21 cellular contexts compared by ENCODE assay signal in genomic region chr11:132452616-132453015, GRCh38.
"Had no signal": no experiment of that assay in that cellular context is flagged by ENCODE, and none has a peak within 500 bp of the region (broad histone marks: within the 10 kb centered on the region; RNA-seq: fewer than 3 reads in every experiment).

No MANE protein-coding gene starts in this region.

- H3K27ac Mint-ChIP-seq: dendritic cell treated with granulocyte-macrophage colony-stimulating factor and Interleukin-4, amounts not matched to agents 40 ng/mL and 50 ng/mL, for 4 days; effector memory CD8-positive, alpha-beta T cell; naive thymus-derived CD4-positive, alpha-beta T cell; stimulated activated naive B cell treated with anti-CD40 and anti-IgM and Interleukin-4, amounts not matched to agents 10 μg/mL and 1 μg/mL and 100 μg/mL, for 72 hours had no signal

- H3K36me3 ChIP-seq: esophagus squamous epithelium, gastroesophageal sphincter, neutrophil, right lobe of liver, tibial nerve had no signal

- H3K36me3 Mint-ChIP-seq: naive thymus-derived CD4-positive, alpha-beta T cell; stimulated activated naive B cell treated with anti-CD40 and anti-IgM and Interleukin-4, amounts not matched to agents 10 μg/mL and 1 μg/mL and 100 μg/mL, for 72 hours had no signal

- H3K4me3 ChIP-seq: esophagus squamous epithelium, gastroesophageal sphincter, psoas muscle, right lobe of liver, testis, tibial nerve had no signal

- DNase-seq: effector memory CD8-positive, alpha-beta T cell; esophagus squamous epithelium; foreskin fibroblast; head of caudate nucleus; hippocampal formation; mammary epithelial cell; naive thymus-derived CD4-positive, alpha-beta T cell; nephron progenitor cell; psoas muscle; retina; right lobe of liver; stimulated activated CD4-positive, alpha-beta T cell treated with anti-CD3 and anti-CD28 coated beads, Interleukin-2, amount 100 ng/mL, for 24 hours; stimulated activated CD4-positive, alpha-beta T cell treated with anti-CD3 and anti-CD28 coated beads, Interleukin-4, amount 100 ng/mL, for 4 hours; stimulated activated naive B cell treated with anti-CD40 and anti-IgM and Interleukin-4, amounts not matched to agents 10 μg/mL and 1 μg/mL and 100 μg/mL, for 72 hours; stimulated activated naive CD8-positive, alpha-beta T cell treated with anti-CD3 and anti-CD28 coated beads, Interleukin-15, amount 100 ng/mL, for 72 hours; testis had no signal

- H3K27ac ChIP-seq: esophagus squamous epithelium, gastroesophageal sphincter, neutrophil, psoas muscle, right lobe of liver, testis, tibial nerve had no signal

- H3K27me3 ChIP-seq: esophagus squamous epithelium, gastroesophageal sphincter, neutrophil, right lobe of liver, testis, tibial nerve had no signal

- H3K9me3 Mint-ChIP-seq: nephron progenitor cell had no signal

- H3K4me3 Mint-ChIP-seq: dendritic cell treated with granulocyte-macrophage colony-stimulating factor and Interleukin-4, amounts not matched to agents 40 ng/mL and 50 ng/mL, for 4 days; effector memory CD8-positive, alpha-beta T cell; naive thymus-derived CD4-positive, alpha-beta T cell; nephron progenitor cell; stimulated activated naive B cell treated with anti-CD40 and anti-IgM and Interleukin-4, amounts not matched to agents 10 μg/mL and 1 μg/mL and 100 μg/mL, for 72 hours; stimulated activated naive CD8-positive, alpha-beta T cell treated with anti-CD3 and anti-CD28 coated beads, Interleukin-15, amount 100 ng/mL, for 72 hours had no signal

- H3K9me3 ChIP-seq: esophagus squamous epithelium, gastroesophageal sphincter, neutrophil, psoas muscle, right lobe of liver, testis, tibial nerve had no signal

- ATAC-seq: effector memory CD8-positive, alpha-beta T cell; gastroesophageal sphincter; left lobe of liver; naive thymus-derived CD4-positive, alpha-beta T cell; psoas muscle; right lobe of liver; stimulated activated naive B cell treated with anti-CD40 and anti-IgM and Interleukin-4, amounts not matched to agents 10 μg/mL and 1 μg/mL and 100 μg/mL, for 72 hours; stimulated activated naive CD8-positive, alpha-beta T cell treated with anti-CD3 and anti-CD28 coated beads, Interleukin-15, amount 100 ng/mL, for 72 hours had no signal

- H3K4me1 ChIP-seq: esophagus squamous epithelium, gastroesophageal sphincter, psoas muscle, right lobe of liver, testis had no signal

- H3K4me1 Mint-ChIP-seq: naive thymus-derived CD4-positive, alpha-beta T cell; stimulated activated naive B cell treated with anti-CD40 and anti-IgM and Interleukin-4, amounts not matched to agents 10 μg/mL and 1 μg/mL and 100 μg/mL, for 72 hours; stimulated activated naive CD8-positive, alpha-beta T cell treated with anti-CD3 and anti-CD28 coated beads, Interleukin-15, amount 100 ng/mL, for 72 hours had no signal

- H3K27me3 Mint-ChIP-seq: dendritic cell treated with granulocyte-macrophage colony-stimulating factor and Interleukin-4, amounts not matched to agents 40 ng/mL and 50 ng/mL, for 4 days; effector memory CD8-positive, alpha-beta T cell; naive thymus-derived CD4-positive, alpha-beta T cell; stimulated activated naive B cell treated with anti-CD40 and anti-IgM and Interleukin-4, amounts not matched to agents 10 μg/mL and 1 μg/mL and 100 μg/mL, for 72 hours had no signal
